Comparison of ENCODE assay signal across 32 cellular contexts in the genomic region with DNA sequence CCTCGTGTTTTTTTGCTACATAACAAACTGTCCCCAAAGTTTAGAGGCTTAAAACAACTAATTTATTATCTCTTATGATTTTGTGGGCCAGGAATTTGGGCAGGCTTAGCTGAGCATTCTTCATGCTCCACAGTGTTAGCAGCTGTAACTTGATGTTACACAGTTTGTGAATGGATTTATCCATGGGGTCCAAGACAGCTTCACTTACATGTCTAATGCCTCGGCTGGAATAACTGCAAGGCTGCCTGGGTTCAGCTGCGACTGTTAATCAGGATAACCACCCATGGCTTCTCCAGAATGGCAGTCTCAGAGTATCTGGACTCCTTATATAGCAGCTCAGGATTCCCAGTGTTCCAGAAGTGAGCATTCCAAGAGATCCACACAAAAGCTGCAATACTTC.
"Had no signal": no experiment of that assay in that cellular context is flagged by ENCODE, and none has a peak within 500 bp of the region (broad histone marks: within the 10 kb centered on the region; RNA-seq: fewer than 3 reads in every experiment).

No MANE protein-coding gene starts in this region.

- H3K4me3 Mint-ChIP-seq: activated B cell treated with CpG ODN at 0.5 μM for 24 hours; activated CD8-positive, alpha-beta T cell treated with anti-CD3 and anti-CD28 coated beads for 36 hours; activated naive CD4-positive, alpha-beta T cell treated with anti-CD3 and anti-CD28 coated beads, Interleukin-2, amount 10 ng/mL, durations not matched to agents 7 days and 5 days; activated naive CD8-positive, alpha-beta T cell treated with anti-CD3 and anti-CD28 coated beads, Interleukin-2, amount 10 ng/mL, durations not matched to agents 7 days and 5 days; activated T-cell treated with anti-CD3 and anti-CD28 coated beads, Interleukin-2, amount 50 U/mL, for 4 hours; central memory CD8-positive, alpha-beta T cell; dendritic cell treated with granulocyte-macrophage colony-stimulating factor and Interleukin-4, amounts not matched to agents 40 ng/mL and 50 ng/mL, for 4 days; T-helper 1 cell treated with Interleukin-12 subunit alpha and Interleukin-12 subunit beta and Interleukin-4 antibody, amounts not matched to agents 30 μg/mL and 1 μg/mL, for 36 hours; T-helper 2 cell treated with Interferon-gamma antibody and Interleukin-4, amounts not matched to agents 5 μg/mL and 100 μg/mL, for 36 hours had no signal

- H3K4me1 Mint-ChIP-seq: activated B cell treated with CpG ODN at 0.5 μM for 24 hours; activated naive CD4-positive, alpha-beta T cell treated with anti-CD3 and anti-CD28 coated beads, Interleukin-2, amount 10 ng/mL, durations not matched to agents 7 days and 5 days; activated naive CD8-positive, alpha-beta T cell treated with anti-CD3 and anti-CD28 coated beads, Interleukin-2, amount 10 ng/mL, durations not matched to agents 7 days and 5 days; central memory CD8-positive, alpha-beta T cell had no signal

- ATAC-seq: activated CD4-positive, CD25-positive, alpha-beta regulatory T cell treated with anti-CD3 and anti-CD28 coated beads, Interleukin-2, amount 50 U/mL, for 24 hours; activated CD8-positive, alpha-beta T cell treated with anti-CD3 and anti-CD28 coated beads for 36 hours; activated naive CD4-positive, alpha-beta T cell treated with anti-CD3 and anti-CD28 coated beads, Interleukin-2, amount 50 U/mL, for 72 hours; activated T-cell treated with anti-CD3 and anti-CD28 coated beads, Interleukin-2, amount 50 U/mL, for 4 hours; foreskin keratinocyte; gastrocnemius medialis had no signal

- H3K9me3 Mint-ChIP-seq: central memory CD8-positive, alpha-beta T cell had no signal

- H3K36me3 Mint-ChIP-seq: activated naive CD4-positive, alpha-beta T cell treated with anti-CD3 and anti-CD28 coated beads, Interleukin-2, amount 10 ng/mL, durations not matched to agents 7 days and 5 days; activated naive CD8-positive, alpha-beta T cell treated with anti-CD3 and anti-CD28 coated beads, Interleukin-2, amount 10 ng/mL, durations not matched to agents 7 days and 5 days had no signal

- FAIRE-seq: astrocyte, bronchial epithelial cell had no signal

- H3K9me3 ChIP-seq: gastrocnemius medialis had no signal

- H3K4me1 ChIP-seq: esophagus muscularis mucosa, foreskin keratinocyte had no signal

- H3K27me3 Mint-ChIP-seq: activated B cell treated with CpG ODN at 0.5 μM for 24 hours; activated CD8-positive, alpha-beta T cell treated with anti-CD3 and anti-CD28 coated beads for 36 hours; activated naive CD4-positive, alpha-beta T cell treated with anti-CD3 and anti-CD28 coated beads, Interleukin-2, amount 10 ng/mL, durations not matched to agents 7 days and 5 days; central memory CD8-positive, alpha-beta T cell; dendritic cell treated with granulocyte-macrophage colony-stimulating factor and Interleukin-4, amounts not matched to agents 40 ng/mL and 50 ng/mL, for 4 days had no signal

- H3K27ac ChIP-seq: brain microvascular endothelial cell, coronary artery, dorsolateral prefrontal cortex, esophagus muscularis mucosa, foreskin keratinocyte, gastrocnemius medialis, WERI-Rb-1 had no signal

- H3K27ac Mint-ChIP-seq: activated B cell treated with CpG ODN at 0.5 μM for 24 hours; activated CD8-positive, alpha-beta T cell treated with anti-CD3 and anti-CD28 coated beads for 36 hours; activated naive CD4-positive, alpha-beta T cell treated with anti-CD3 and anti-CD28 coated beads, Interleukin-2, amount 10 ng/mL, durations not matched to agents 7 days and 5 days; activated naive CD4-positive, alpha-beta T cell treated with anti-CD3 and anti-CD28 coated beads, Interleukin-2, amount 50 U/mL, for 72 hours; activated naive CD8-positive, alpha-beta T cell treated with anti-CD3 and anti-CD28 coated beads, Interleukin-2, amount 10 ng/mL, durations not matched to agents 7 days and 5 days; activated T-helper 2 cell treated with anti-CD3 and anti-CD28 coated beads, Interferon-gamma antibody, Interleukin-2, Interleukin-4, amounts not matched to agents 10 μg/mL and 5 μg/mL and 100 μg/mL, durations not matched to agents 14 hours and 24 hours and 36 hours; dendritic cell treated with granulocyte-macrophage colony-stimulating factor and Interleukin-4, amounts not matched to agents 40 ng/mL and 50 ng/mL, for 4 days; T-helper 1 cell treated with Interleukin-12 subunit alpha and Interleukin-12 subunit beta and Interleukin-4 antibody, amounts not matched to agents 30 μg/mL and 1 μg/mL, for 36 hours; T-helper 2 cell treated with Interferon-gamma antibody and Interleukin-4, amounts not matched to agents 5 μg/mL and 100 μg/mL, for 36 hours had no signal

- H3K4me3 ChIP-seq: coronary artery, dorsolateral prefrontal cortex, esophagus muscularis mucosa, gastrocnemius medialis had no signal

- H3K27me3 ChIP-seq: brain microvascular endothelial cell, dorsolateral prefrontal cortex, esophagus muscularis mucosa, gastrocnemius medialis had no signal

- H3K36me3 ChIP-seq: brain microvascular endothelial cell, esophagus muscularis mucosa, gastrocnemius medialis, WERI-Rb-1 had no signal

- DNase-seq: activated B cell treated with CpG ODN at 0.5 μM for 24 hours; activated CD4-positive, alpha-beta T cell treated with anti-CD3 and anti-CD28 coated beads for 48 hours; activated CD4-positive, alpha-beta T cell treated with anti-CD3 and anti-CD28 coated beads, Interleukin-2, amount 50 U/mL, for 1 hour; activated CD4-positive, alpha-beta T cell treated with anti-CD3 and anti-CD28 coated beads, Interleukin-2, amount 50 U/mL, for 48 hours; activated CD8-positive, alpha-beta memory T cell treated with anti-CD3 and anti-CD28 coated beads for 24 hours; activated CD8-positive, alpha-beta T cell treated with anti-CD3 and anti-CD28 coated beads for 36 hours; activated effector memory CD4-positive, alpha-beta T cell treated with anti-CD3 and anti-CD28 coated beads, Interleukin-2, amount 50 U/mL, for 16 hours; activated naive CD4-positive, alpha-beta T cell treated with anti-CD3 and anti-CD28 coated beads, Interleukin-2, amount 10 ng/mL, durations not matched to agents 7 days and 5 days; activated naive CD8-positive, alpha-beta T cell treated with anti-CD3 and anti-CD28 coated beads, Interleukin-2, amount 10 ng/mL, durations not matched to agents 7 days and 5 days; activated T-cell treated with anti-CD3 and anti-CD28 coated beads, Interleukin-2, amount 50 U/mL, for 4 hours; amniotic stem cell; anterior cingulate cortex; brain microvascular endothelial cell; dorsolateral prefrontal cortex; effector memory CD4-positive, alpha-beta T cell; erythroblast; foreskin keratinocyte; gastrocnemius medialis; glutamatergic neuron; T1000; WERI-Rb-1 had no signal
